Comparison of ENCODE assay signal across 8 cellular contexts in the genomic region with DNA sequence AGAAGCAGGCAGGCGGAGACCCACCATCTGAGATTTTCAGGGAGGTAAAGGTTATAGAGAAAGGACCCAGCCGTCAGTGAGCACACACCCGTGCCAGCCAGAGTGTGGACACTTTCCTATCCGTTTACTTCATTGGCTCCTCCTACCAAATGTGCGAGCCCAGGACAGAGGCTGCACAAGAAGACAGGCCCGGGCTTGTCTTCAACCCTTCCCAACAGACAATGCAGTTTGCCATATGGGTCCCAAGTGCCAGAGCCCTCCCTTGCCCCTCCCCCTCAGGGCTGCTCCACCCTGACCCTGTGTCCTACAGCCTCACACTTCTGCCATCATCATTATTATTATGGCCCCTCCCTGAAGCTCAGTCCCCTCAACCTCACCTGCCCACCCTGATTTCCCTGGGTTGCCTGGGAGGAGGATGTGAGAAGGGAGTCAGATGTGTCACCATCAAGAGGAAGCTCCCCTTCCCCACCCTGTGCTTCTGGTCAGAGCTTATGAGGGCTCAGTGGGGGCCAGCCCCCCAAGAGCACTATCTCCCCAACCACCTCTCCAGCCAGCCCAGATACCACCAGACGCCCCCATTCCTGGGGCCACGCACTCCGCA. TPM values are rescaled to one million over a fixed set of nuclear protein-coding genes. Genes with fewer than 3 reads are reported as not detected.
A peak's percentile ranks its signal among the peaks of the same experiment; 100 is the strongest.
DNase-seq lines count a peak whose midpoint lies in the region; ATAC-seq lines count a peak whose summit lies in the region.

No MANE protein-coding gene starts in this region.

- DNase-seq in NCI-H2107 treated with DMSO at 0.1 percent for 48 hours (lab: John Stamatoyannopoulos, UW; ENCODE audit: unreplicated experiment): peak; percentile 23
- no peak for DNase-seq in NCI-H2107 (lab: John Stamatoyannopoulos, UW)
- peak; percentile 90 for DNase-seq in NCI-H526 treated with DMSO at 0.1 percent for 48 hours (lab: John Stamatoyannopoulos, UW)
- peak in 1 of 2 donors; percentile 67 for DNase-seq in stimulated activated naive CD8-positive, alpha-beta T cell treated with anti-CD3 and anti-CD28 coated beads, Interleukin-15, amount 100 ng/mL, for 72 hours
- no peak for DNase-seq in HuH-7.5 (ENCODE audit: low spot score)
- DNase-seq in foreskin melanocyte: no peak

- peak overlapping the region; percentile 96 to 99 for H3K27ac Mint-ChIP-seq in stimulated activated naive CD8-positive, alpha-beta T cell treated with anti-CD3 and anti-CD28 coated beads, Interleukin-15, amount 100 ng/mL, for 72 hours

- peak overlapping the region; percentile 94 to 98 for H3K4me3 Mint-ChIP-seq in stimulated activated naive CD8-positive, alpha-beta T cell treated with anti-CD3 and anti-CD28 coated beads, Interleukin-15, amount 100 ng/mL, for 72 hours

- ATAC-seq in esophagus mucosa: peak; percentile 53
- peak; percentile 10 for ATAC-seq in stimulated activated naive CD8-positive, alpha-beta T cell treated with anti-CD3 and anti-CD28 coated beads, Interleukin-15, amount 100 ng/mL, for 72 hours
- no peak for ATAC-seq in HG03442 (IDR thresholded peaks at IDR 0.05; ENCODE audit: unreplicated experiment)

- no peaks in the 10 kb centered on the region for H3K27me3 Mint-ChIP-seq in stimulated activated naive CD8-positive, alpha-beta T cell treated with anti-CD3 and anti-CD28 coated beads, Interleukin-15, amount 100 ng/mL, for 72 hours

- H3K9me3 Mint-ChIP-seq in stimulated activated naive CD8-positive, alpha-beta T cell treated with anti-CD3 and anti-CD28 coated beads, Interleukin-15, amount 100 ng/mL, for 72 hours: no peaks in the 10 kb centered on the region

- H3K4me1 Mint-ChIP-seq in stimulated activated naive CD8-positive, alpha-beta T cell treated with anti-CD3 and anti-CD28 coated beads, Interleukin-15, amount 100 ng/mL, for 72 hours: peaks cover 100% of the 10 kb centered on the region

RNA-seq across cellular contexts. Expression of gene LAPTM5, which starts 9.4 kb away (rescaled TPM):
- 9.1 TPM for total RNA-seq in esophagus mucosa

RNA-seq across cellular contexts. Expression of gene MATN1, which starts 24.8 kb away (rescaled TPM):
- not detected for total RNA-seq in esophagus mucosa

Comparison
In these comparisons a context has a peak if more than half of its experiments do, and no peak if none do; other contexts are left out.
1. DNase-seq: peak in NCI-H2107 treated with DMSO at 0.1 percent for 48 hours (single experiment) and NCI-H526 treated with DMSO at 0.1 percent for 48 hours (single experiment); none in NCI-H2107 (single experiment), HuH-7.5 (single experiment) and foreskin melanocyte (single experiment).